8 cellular contexts compared by ENCODE assay signal in genomic region chr1:207752456-207753132, GRCh38. TPM values are rescaled to one million over a fixed set of nuclear protein-coding genes. Genes with fewer than 3 reads are reported as not detected.
DNase-seq lines count a peak whose midpoint lies in the region; ATAC-seq and TF ChIP-seq lines count a peak whose summit lies in the region.

No MANE protein-coding gene starts in this region.

- 2 to 3% (median 2%) methylated on average over 33 of the region's 33 CpGs for WGBS in ovary, 3 donors

- H3K4me1 ChIP-seq in GM23338 (ENCODE audit: insufficient read depth): peaks cover 59% of the 10 kb centered on the region
- peaks cover 71% of the 10 kb centered on the region for H3K4me1 ChIP-seq in Loucy (ENCODE audit: insufficient read depth, low read length, poor library complexity, severe bottlenecking)
- peaks cover 30% of the 10 kb centered on the region for H3K4me1 ChIP-seq in foreskin keratinocyte
- peaks cover 19% of the 10 kb centered on the region for H3K4me1 ChIP-seq in ovary (ENCODE audit: insufficient read depth)

- peak overlapping the region; percentile 86 for H3K9ac ChIP-seq in Loucy (ENCODE audit: low read depth, low read length, poor library complexity, severe bottlenecking)

- peaks cover 43% of the 10 kb centered on the region for H4K20me1 ChIP-seq in GM23338 (replicated peaks; ENCODE audit: insufficient read depth)
- peaks cover 56% of the 10 kb centered on the region for H4K20me1 ChIP-seq in Loucy (ENCODE audit: insufficient read depth, low read length, poor library complexity, severe bottlenecking)

- H3K4me3 ChIP-seq in GM23338: peak overlapping the region; percentile 95
- peak overlapping the region; percentile 92 for H3K4me3 ChIP-seq in Loucy (ENCODE audit: low read length, poor library complexity, severe bottlenecking)
- H3K4me3 ChIP-seq in ovary: peak overlapping the region; percentile 89

- H3F3A ChIP-seq in GM23338 (replicated peaks; ENCODE audit: low read depth) (no peaks in the 10 kb centered on the region), Loucy (ENCODE audit: low read depth) (no peaks in the 10 kb centered on the region)

- peak overlapping the region; percentile 100 for H3K4me3 Mint-ChIP-seq in GM23338

- TF ChIP-seq POLR2A in ovary (IDR thresholded peaks at IDR 0.05): no peak

- H3K27ac Mint-ChIP-seq in GM23338: peak overlapping the region; percentile 99

- peaks cover 6% of the 10 kb centered on the region for H3K27me3 Mint-ChIP-seq in GM23338 (ENCODE audit: insufficient read depth, low read depth, poor library complexity)

- H3K4me1 Mint-ChIP-seq in GM23338: peaks cover 47% of the 10 kb centered on the region

- H3K36me3 Mint-ChIP-seq in GM23338 (ENCODE audit: low read depth): peaks cover 15% of the 10 kb centered on the region

- no peaks in the 10 kb centered on the region for H3K9me3 Mint-ChIP-seq in GM23338

- H3K9me2 ChIP-seq in GM23338 (ENCODE audit: insufficient read depth): no peaks in the 10 kb centered on the region; the same call in 1 of the 2 replicates
- H3K9me2 ChIP-seq in Loucy (replicated peaks; ENCODE audit: low read depth, low read length): no peaks in the 10 kb centered on the region

- H3K27ac ChIP-seq in GM23338 (ENCODE audit: low read depth) (peak overlapping the region; percentile 83; the same call in 1 of the 2 replicates), foreskin keratinocyte (peak overlapping the region; percentile 79), ovary (peak overlapping the region; percentile 32 to 88)

- intact Hi-C loops in ovary (cut with DNase I): no loop called here

- H2AFZ ChIP-seq in GM23338: no peak overlapping the region
- H2AFZ ChIP-seq in Loucy (ENCODE audit: low read length): peak overlapping the region; percentile 93

- TF ChIP-seq CTCF in GM10248 (IDR thresholded peaks at IDR 0.05; ENCODE audit: control extremely low read depth, extremely low read depth, low read depth, missing control alignments) (no peak), GM23338 (conservative IDR thresholded peaks at IDR 0.05; ENCODE audit: low read depth in 2 of 2) (no peak), Loucy (conservative IDR thresholded peaks at IDR 0.05; ENCODE audit: low read length) (no peak), foreskin keratinocyte (conservative IDR thresholded peaks at IDR 0.05) (no peak), ovary (IDR thresholded peaks at IDR 0.05) (no peak)

- H3K9me3 ChIP-seq in Loucy (ENCODE audit: insufficient read depth, low read depth, low read length) (no peaks in the 10 kb centered on the region), ovary (no peaks in the 10 kb centered on the region)

- POLR2A ChIA-PET in GM10248 (lab: Yijun Ruan, JAX): interaction anchor here (0.6 kb wide), 1 partner anchor 80 kb away, joined by 4 read pairs; no protein-coding TSS in a partner anchor

- H3K27me3 ChIP-seq in GM23338 (ENCODE audit: insufficient read depth): no peaks in the 10 kb centered on the region
- peaks cover 5% of the 10 kb centered on the region for H3K27me3 ChIP-seq in Loucy (ENCODE audit: insufficient read depth, low read length, poor library complexity, severe bottlenecking)
- no peaks in the 10 kb centered on the region for H3K27me3 ChIP-seq in foreskin keratinocyte
- H3K27me3 ChIP-seq in ovary: no peaks in the 10 kb centered on the region

- peaks cover 6% of the 10 kb centered on the region for H3K36me3 ChIP-seq in GM23338 (ENCODE audit: insufficient read depth)
- H3K36me3 ChIP-seq in Loucy (ENCODE audit: insufficient read depth, low read length): peaks cover 9% of the 10 kb centered on the region
- no peaks in the 10 kb centered on the region for H3K36me3 ChIP-seq in ovary

- TF ChIP-seq EP300 in ovary (IDR thresholded peaks at IDR 0.05): no peak

- H3K79me2 ChIP-seq in GM23338 (replicated peaks; ENCODE audit: insufficient read depth): peaks cover 70% of the 10 kb centered on the region
- H3K79me2 ChIP-seq in Loucy (ENCODE audit: insufficient read depth, low read length): peaks cover 71% of the 10 kb centered on the region

- H3K4me2 ChIP-seq in GM23338 (peak overlapping the region; percentile 83), Loucy (ENCODE audit: low read depth, low read length, poor library complexity, severe bottlenecking) (peak overlapping the region; percentile 90)

- CTCF ChIA-PET in GM10248 (lab: Yijun Ruan, JAX): interaction anchor here (1.1 to 3.1 kb wide), 2 partner anchors 39 to 45 kb away, joined by 3 to 12 read pairs; no protein-coding TSS in a partner anchor

- peak; percentile 49 for ATAC-seq in GM23338
- ATAC-seq in foreskin keratinocyte: peak; percentile 38
- no peak for ATAC-seq in GM18858 (IDR thresholded peaks at IDR 0.05; ENCODE audit: unreplicated experiment)

- DNase-seq in GM10248 (ENCODE audit: extremely low spot score) (peak; percentile 36), GM23338 (ENCODE audit: low spot score) (peak; percentile 32), activated T-cell treated with anti-CD3 and anti-CD28 coated beads for 48 hours (ENCODE audit: low read depth) (peak; percentile 10), foreskin keratinocyte (peak; percentile 21 to 38), ovary (peak in 2 of 5 donors; percentile 25 to 38), AML-193 (lab: John Stamatoyannopoulos, UW) (no peak)

TF ChIP-seq in GM23338, 12 proteins besides CTCF, POLR2A, EP300 and RAD21:
- TF ChIP-seq JUNB (IDR thresholded peaks at IDR 0.05; ENCODE audit: unreplicated experiment) (no peak), REST (IDR thresholded peaks at IDR 0.05; ENCODE audit: unreplicated experiment) (no peak), ZNF331 (CRISPR knock-in tag; IDR thresholded peaks at IDR 0.05; ENCODE audit: low read depth) (no peak), EZH2 (IDR thresholded peaks at IDR 0.05; ENCODE audit: low read depth, unreplicated experiment) (no peak), POLR2AphosphoS5 (IDR thresholded peaks at IDR 0.05; ENCODE audit: low read depth) (no peak)
TF ChIP-seq in GM23338: peak in this region for 0.

RNA-seq across cellular contexts. Expression of gene CD46, which starts 0.7 kb away (rescaled TPM):
- 173 and 199 TPM in 2 replicates for total RNA-seq in GM23338 (2014; rRNA removed; shearing (Covaris generic))
- polyA plus RNA-seq in GM23338 (2016; fragmentation: Nextera tagmentation; extraction: Ambion mirVana) (173 and 209 TPM in 2 replicates), foreskin keratinocyte (36.9 and 41.2 TPM in 2 replicates), ovary (100 to 1,000 TPM in 1 of 2 donors, 10 to 100 TPM in 1; 78.8 to 142 TPM)
- total RNA-seq in foreskin keratinocyte (106 and 116 TPM in 2 replicates), ovary (100 to 1,000 TPM in 6 of 7 donors, 10 to 100 TPM in 1; 95.0 to 165 (median 121) TPM)

Comparison
In these comparisons a context has a peak if more than half of its experiments do, and no peak if none do; other contexts are left out.
1. DNase-seq: peak in GM10248 (single experiment), GM23338 (single experiment), activated T-cell treated with anti-CD3 and anti-CD28 coated beads for 48 hours (single experiment) and foreskin keratinocyte (2 of 2); none in AML-193 (0 of 2).
2. Peak in every context shown above with its lines, with median percentiles within 50 percentile points of each other: H3K27ac ChIP-seq and H3K4me3 ChIP-seq.